ENCODE assay signal across 8 cellular contexts in genomic region chr7:69739906-69740545, GRCh38.
DNase-seq lines count a peak whose midpoint lies in the region; ATAC-seq and TF ChIP-seq lines count a peak whose summit lies in the region.

No MANE protein-coding gene starts in this region.

- peak overlapping the region; percentile 2 for H3K4me3 ChIP-seq in psoas muscle

- no peaks in the 10 kb centered on the region for H3K27me3 ChIP-seq in psoas muscle (ENCODE audit: insufficient read depth in 3 of 3, low read length in 2 of 3)

- peak; percentile 58 for DNase-seq in COR-L47 (lab: John Stamatoyannopoulos, UW)
- DNase-seq in caudate nucleus (lab: John Stamatoyannopoulos, UW): peak in 33 of 61 donors; percentile 1 to 43 (median 14)
- DNase-seq in psoas muscle: peak; percentile 58 to 78
- no peak for DNase-seq in endothelial cell (ENCODE audit: low spot score)
- DNase-seq in epidermal melanocyte (ENCODE audit: insufficient read length, low spot score): no peak
- DNase-seq in COLO829 (ENCODE audit: low spot score): no peak

- no peak overlapping the region for H3K4me3 Mint-ChIP-seq in endothelial cell (ENCODE audit: unreplicated experiment)

- H3K27ac ChIP-seq in caudate nucleus (ENCODE audit: low read depth, low read length) (no peak overlapping the region), psoas muscle (peak overlapping the region; percentile 61)

- H3K4me1 Mint-ChIP-seq in endothelial cell (ENCODE audit: unreplicated experiment): peaks cover 20% of the 10 kb centered on the region

- no peaks in the 10 kb centered on the region for H3K9me3 Mint-ChIP-seq in endothelial cell (ENCODE audit: unreplicated experiment)

- ATAC-seq in GM19438 (IDR thresholded peaks at IDR 0.05; ENCODE audit: low read depth, unreplicated experiment) (peak; percentile 63), HG03442 (IDR thresholded peaks at IDR 0.05; ENCODE audit: unreplicated experiment) (peak; percentile 57), psoas muscle (peak; percentile 90 to 99 (median 94))

- no peaks in the 10 kb centered on the region for H3K36me3 ChIP-seq in psoas muscle (ENCODE audit: insufficient read depth in 1 of 2, low read depth in 1 of 2)

- no peaks in the 10 kb centered on the region for H3K27me3 Mint-ChIP-seq in endothelial cell (ENCODE audit: unreplicated experiment)

- H3K4me1 ChIP-seq in psoas muscle: peaks cover 30% of the 10 kb centered on the region

- H3K9me3 ChIP-seq in psoas muscle: no peaks in the 10 kb centered on the region

- no peaks in the 10 kb centered on the region for H3K36me3 Mint-ChIP-seq in endothelial cell (ENCODE audit: low read depth, unreplicated experiment)

- TF ChIP-seq CTCF in psoas muscle (IDR thresholded peaks at IDR 0.05): no peak
- no peak for TF ChIP-seq CTCF in endothelial cell (IDR thresholded peaks at IDR 0.05; ENCODE audit: unreplicated experiment)

- H3K27ac Mint-ChIP-seq in endothelial cell (ENCODE audit: unreplicated experiment): no peak overlapping the region

- WGBS in psoas muscle, 3 donors: 4 to 6% (median 5%) methylated on average over 4 of the region's 4 CpGs

- intact Hi-C loops in psoas muscle (cut with DNase I): no loop called here

Comparison
In these comparisons a context has a peak if more than half of its experiments do, and no peak if none do; other contexts are left out.
1. DNase-seq: peak in COR-L47 (single experiment), caudate nucleus (33 of 61) and psoas muscle (2 of 2); none in endothelial cell (single experiment), epidermal melanocyte (single experiment) and COLO829 (single experiment).
2. Peak in every context shown above with its lines, with median percentiles within 50 percentile points of each other: ATAC-seq.